ENCODE assay signal across 7 cellular contexts in genomic region chr11:113773092-113773415, GRCh38.
DNase-seq lines count a peak whose midpoint lies in the region; ATAC-seq and TF ChIP-seq lines count a peak whose summit lies in the region.

No MANE protein-coding gene starts in this region.

- H3K9me3 ChIP-seq in HUES6 (ENCODE audit: control insufficient read depth, insufficient read depth, low read depth, low read length), result no peaks in the 10 kb centered on the region
- no peaks in the 10 kb centered on the region for H3K9me3 ChIP-seq in iPS-18c (ENCODE audit: control insufficient read depth, insufficient read depth, low read length)

- no peaks in the 10 kb centered on the region for H3K9me3 Mint-ChIP-seq in activated naive CD8-positive, alpha-beta T cell treated with anti-CD3 and anti-CD28 coated beads, Interleukin-2, amount 50 U/mL, for 24 hours
- no peaks in the 10 kb centered on the region for H3K9me3 Mint-ChIP-seq in stimulated activated memory B cell treated with anti-CD40 and anti-IgM and Interleukin-4, amounts not matched to agents 10 μg/mL and 1 μg/mL and 100 μg/mL, for 72 hours

- peaks cover 17% of the 10 kb centered on the region for H3K4me1 Mint-ChIP-seq in activated naive CD8-positive, alpha-beta T cell treated with anti-CD3 and anti-CD28 coated beads, Interleukin-2, amount 50 U/mL, for 24 hours
- H3K4me1 Mint-ChIP-seq in stimulated activated memory B cell treated with anti-CD40 and anti-IgM and Interleukin-4, amounts not matched to agents 10 μg/mL and 1 μg/mL and 100 μg/mL, for 72 hours, result peaks cover 27% of the 10 kb centered on the region

- H3K9ac ChIP-seq in HUES6 (ENCODE audit: low read length), result peak overlapping the region; percentile 94

- H3K36me3 ChIP-seq in GM06990 (ENCODE audit: control insufficient read depth, insufficient read depth, low read length) (peaks cover 3% of the 10 kb centered on the region), HUES6 (ENCODE audit: control insufficient read depth, insufficient read depth, low read length) (peaks cover 13% of the 10 kb centered on the region)

- no peak for TF ChIP-seq CTCF in GM06990 (IDR thresholded peaks at IDR 0.05; ENCODE audit: insufficient read depth, low read length, poor library complexity, severe bottlenecking)

- no peaks in the 10 kb centered on the region for H3K27me3 ChIP-seq in GM06990 (replicated peaks; ENCODE audit: control insufficient read depth, insufficient read depth, low read length)
- peaks cover 8% of the 10 kb centered on the region; the same call in 1 of the 2 replicates for H3K27me3 ChIP-seq in HUES6 (ENCODE audit: control insufficient read depth, insufficient read depth, low read length)

- peak overlapping the region; percentile 100 for H3K4me3 Mint-ChIP-seq in activated naive CD8-positive, alpha-beta T cell treated with anti-CD3 and anti-CD28 coated beads, Interleukin-2, amount 50 U/mL, for 24 hours
- peak overlapping the region; percentile 98 for H3K4me3 Mint-ChIP-seq in stimulated activated memory B cell treated with anti-CD40 and anti-IgM and Interleukin-4, amounts not matched to agents 10 μg/mL and 1 μg/mL and 100 μg/mL, for 72 hours

- peak overlapping the region; percentile 41; the same call in 1 of the 2 replicates for H3K27ac ChIP-seq in HUES6 (ENCODE audit: low read depth, low read length)

- H3K36me3 Mint-ChIP-seq in activated naive CD8-positive, alpha-beta T cell treated with anti-CD3 and anti-CD28 coated beads, Interleukin-2, amount 50 U/mL, for 24 hours (ENCODE audit: low read depth), result peaks cover 12% of the 10 kb centered on the region
- peaks cover under 1% of the 10 kb centered on the region for H3K36me3 Mint-ChIP-seq in stimulated activated memory B cell treated with anti-CD40 and anti-IgM and Interleukin-4, amounts not matched to agents 10 μg/mL and 1 μg/mL and 100 μg/mL, for 72 hours

- peak overlapping the region; percentile 96 for H3K27ac Mint-ChIP-seq in activated naive CD8-positive, alpha-beta T cell treated with anti-CD3 and anti-CD28 coated beads, Interleukin-2, amount 50 U/mL, for 24 hours
- H3K27ac Mint-ChIP-seq in stimulated activated memory B cell treated with anti-CD40 and anti-IgM and Interleukin-4, amounts not matched to agents 10 μg/mL and 1 μg/mL and 100 μg/mL, for 72 hours, result peak overlapping the region; percentile 96

- no peak for ATAC-seq in activated naive CD8-positive, alpha-beta T cell treated with anti-CD3 and anti-CD28 coated beads, Interleukin-2, amount 50 U/mL, for 24 hours
- no peak for ATAC-seq in stimulated activated memory B cell treated with anti-CD40 and anti-IgM and Interleukin-4, amounts not matched to agents 10 μg/mL and 1 μg/mL and 100 μg/mL, for 72 hours
- ATAC-seq in GM21529 (IDR thresholded peaks at IDR 0.05; ENCODE audit: unreplicated experiment), result no peak

- peak overlapping the region; percentile 96 for H3K4me3 ChIP-seq in GM06990 (replicated peaks; ENCODE audit: low read depth, low read length)
- peak overlapping the region; percentile 98 for H3K4me3 ChIP-seq in HUES6 (ENCODE audit: low read depth, low read length)
- H3K4me3 ChIP-seq in iPS-18c (ENCODE audit: insufficient read depth, low read depth, low read length), result peak overlapping the region; percentile 99

- H3K27me3 Mint-ChIP-seq in activated naive CD8-positive, alpha-beta T cell treated with anti-CD3 and anti-CD28 coated beads, Interleukin-2, amount 50 U/mL, for 24 hours, result peaks cover 2% of the 10 kb centered on the region
- no peaks in the 10 kb centered on the region for H3K27me3 Mint-ChIP-seq in stimulated activated memory B cell treated with anti-CD40 and anti-IgM and Interleukin-4, amounts not matched to agents 10 μg/mL and 1 μg/mL and 100 μg/mL, for 72 hours

- peaks cover 4% of the 10 kb centered on the region; the same call in 1 of the 2 replicates for H3K4me1 ChIP-seq in HUES6 (ENCODE audit: control insufficient read depth, insufficient read depth, low read length)

- DNase-seq in GM06990 (ENCODE audit: extremely low read depth, insufficient read length), result no peak
- DNase-seq in activated naive CD8-positive, alpha-beta T cell treated with anti-CD3 and anti-CD28 coated beads, Interleukin-2, amount 50 U/mL, for 24 hours, result no peak
- no peak for DNase-seq in GM19240 (ENCODE audit: insufficient read length, low spot score)
